In the genomic region with DNA sequence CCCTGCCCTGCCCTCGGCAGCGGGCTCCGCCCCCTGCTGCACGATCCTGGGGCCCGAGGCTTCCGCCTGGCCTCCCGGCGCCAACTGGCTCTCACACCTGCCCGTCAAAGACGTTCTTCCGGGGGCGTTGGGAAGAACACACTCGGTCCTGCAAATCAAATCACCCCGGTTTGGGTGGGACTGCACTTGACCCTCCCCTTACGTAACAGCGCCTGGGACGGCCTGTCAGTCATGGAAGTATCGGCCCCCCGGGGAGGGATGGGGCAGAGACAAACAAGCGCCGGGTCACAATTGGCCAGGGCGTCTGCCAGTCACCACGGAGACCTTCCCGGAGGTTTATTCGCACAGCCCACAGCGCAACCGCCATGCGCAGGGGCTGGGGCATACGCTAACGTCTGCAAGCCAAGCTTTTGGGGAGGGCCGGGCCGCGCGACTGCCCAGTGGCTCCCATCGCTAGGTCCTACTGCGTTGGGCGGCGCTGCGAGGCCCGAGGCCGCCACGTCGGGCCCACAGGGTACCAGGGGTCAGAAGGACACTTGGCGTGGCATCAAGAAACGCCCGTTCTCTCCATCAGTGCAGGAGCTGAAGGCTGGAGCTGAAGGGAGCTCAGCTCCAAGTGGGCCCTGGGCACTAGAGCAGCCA, we compare ENCODE assay signal across 1 cellular context.
TF ChIP-seq lines count a peak whose summit lies in the region.

No MANE protein-coding gene starts in this region.

TF ChIP-seq in HepG2, 621 proteins besides CTCF, POLR2A, EP300 and RAD21 (continued from another document and continues in another):
- TF ChIP-seq, protein P1, sequence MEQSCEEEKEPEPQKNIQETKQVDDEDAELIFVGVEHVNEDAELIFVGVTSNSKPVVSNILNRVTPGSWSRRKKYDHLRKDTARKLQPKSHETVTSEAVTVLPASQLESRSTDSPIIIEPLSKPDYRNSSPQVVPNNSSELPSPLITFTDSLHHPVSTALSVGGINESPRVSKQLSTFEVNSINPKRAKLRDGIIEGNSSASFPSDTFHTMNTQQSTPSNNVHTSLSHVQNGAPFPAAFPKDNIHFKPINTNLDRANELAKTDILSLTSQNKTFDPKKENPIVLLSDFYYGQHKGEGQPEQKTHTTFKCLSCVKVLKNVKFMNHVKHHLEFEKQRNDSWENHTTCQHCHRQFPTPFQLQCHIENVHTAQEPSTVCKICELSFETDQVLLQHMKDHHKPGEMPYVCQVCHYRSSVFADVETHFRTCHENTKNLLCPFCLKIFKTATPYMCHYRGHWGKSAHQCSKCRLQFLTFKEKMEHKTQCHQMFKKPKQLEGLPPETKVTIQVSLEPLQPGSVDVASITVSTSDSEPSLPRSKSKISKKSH (CRISPR knock-in tag; IDR thresholded peaks at IDR 0.05; ENCODE audit: borderline replicate concordance), result peak; percentile 74; the same call in 1 of the 2 replicates
- TF ChIP-seq ZNF484 (CRISPR knock-in tag; IDR thresholded peaks at IDR 0.05; ENCODE audit: borderline replicate concordance, low read depth), result no peak
- TF ChIP-seq, protein P2, sequence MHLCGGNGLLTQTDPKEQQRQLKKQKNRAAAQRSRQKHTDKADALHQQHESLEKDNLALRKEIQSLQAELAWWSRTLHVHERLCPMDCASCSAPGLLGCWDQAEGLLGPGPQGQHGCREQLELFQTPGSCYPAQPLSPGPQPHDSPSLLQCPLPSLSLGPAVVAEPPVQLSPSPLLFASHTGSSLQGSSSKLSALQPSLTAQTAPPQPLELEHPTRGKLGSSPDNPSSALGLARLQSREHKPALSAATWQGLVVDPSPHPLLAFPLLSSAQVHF (CRISPR knock-in tag; IDR thresholded peaks at IDR 0.05), result peak; percentile 84; the same call in 1 of the 2 replicates
- TF ChIP-seq GABPA (IDR thresholded peaks at IDR 0.05; ENCODE audit: low read depth, low read length), result peak; percentile 83
- TF ChIP-seq GABPA (CRISPR knock-in tag; IDR thresholded peaks at IDR 0.05; ENCODE audit: low read depth), result peak; percentile 94
- 0 out of 2 replicates have a peak, but pooled peaks have one; percentile 74 for TF ChIP-seq KLF6 (CRISPR knock-in tag; IDR thresholded peaks at IDR 0.05)
- peak; percentile 66 for TF ChIP-seq U2AF1 (optimal IDR thresholded peaks at IDR 0.05; ENCODE audit: low read depth, low read length)
- TF ChIP-seq REXO4 (CRISPR knock-in tag; IDR thresholded peaks at IDR 0.05; ENCODE audit: borderline replicate concordance), result no peak
- peak; percentile 40 for TF ChIP-seq HOXA5 (CRISPR knock-in tag; IDR thresholded peaks at IDR 0.05)
- TF ChIP-seq ZNF431 (CRISPR knock-in tag; IDR thresholded peaks at IDR 0.05; ENCODE audit: borderline replicate concordance, low read depth), result peak; percentile 79; the same call in 1 of the 2 replicates
- TF ChIP-seq, protein P3, sequence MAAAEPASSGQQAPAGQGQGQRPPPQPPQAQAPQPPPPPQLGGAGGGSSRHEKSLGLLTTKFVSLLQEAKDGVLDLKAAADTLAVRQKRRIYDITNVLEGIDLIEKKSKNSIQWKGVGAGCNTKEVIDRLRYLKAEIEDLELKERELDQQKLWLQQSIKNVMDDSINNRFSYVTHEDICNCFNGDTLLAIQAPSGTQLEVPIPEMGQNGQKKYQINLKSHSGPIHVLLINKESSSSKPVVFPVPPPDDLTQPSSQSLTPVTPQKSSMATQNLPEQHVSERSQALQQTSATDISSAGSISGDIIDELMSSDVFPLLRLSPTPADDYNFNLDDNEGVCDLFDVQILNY (CRISPR knock-in tag; conservative IDR thresholded peaks at IDR 0.05), result peak; percentile 61; the same call in 1 of the 2 replicates
- TF ChIP-seq MLLT10 (CRISPR knock-in tag; IDR thresholded peaks at IDR 0.05), result no peak
- TF ChIP-seq SNAI1 (CRISPR knock-in tag; IDR thresholded peaks at IDR 0.05; ENCODE audit: borderline replicate concordance), result 0 out of 2 replicates have a peak, but pooled peaks have one; percentile 54
- TF ChIP-seq, protein P4, sequence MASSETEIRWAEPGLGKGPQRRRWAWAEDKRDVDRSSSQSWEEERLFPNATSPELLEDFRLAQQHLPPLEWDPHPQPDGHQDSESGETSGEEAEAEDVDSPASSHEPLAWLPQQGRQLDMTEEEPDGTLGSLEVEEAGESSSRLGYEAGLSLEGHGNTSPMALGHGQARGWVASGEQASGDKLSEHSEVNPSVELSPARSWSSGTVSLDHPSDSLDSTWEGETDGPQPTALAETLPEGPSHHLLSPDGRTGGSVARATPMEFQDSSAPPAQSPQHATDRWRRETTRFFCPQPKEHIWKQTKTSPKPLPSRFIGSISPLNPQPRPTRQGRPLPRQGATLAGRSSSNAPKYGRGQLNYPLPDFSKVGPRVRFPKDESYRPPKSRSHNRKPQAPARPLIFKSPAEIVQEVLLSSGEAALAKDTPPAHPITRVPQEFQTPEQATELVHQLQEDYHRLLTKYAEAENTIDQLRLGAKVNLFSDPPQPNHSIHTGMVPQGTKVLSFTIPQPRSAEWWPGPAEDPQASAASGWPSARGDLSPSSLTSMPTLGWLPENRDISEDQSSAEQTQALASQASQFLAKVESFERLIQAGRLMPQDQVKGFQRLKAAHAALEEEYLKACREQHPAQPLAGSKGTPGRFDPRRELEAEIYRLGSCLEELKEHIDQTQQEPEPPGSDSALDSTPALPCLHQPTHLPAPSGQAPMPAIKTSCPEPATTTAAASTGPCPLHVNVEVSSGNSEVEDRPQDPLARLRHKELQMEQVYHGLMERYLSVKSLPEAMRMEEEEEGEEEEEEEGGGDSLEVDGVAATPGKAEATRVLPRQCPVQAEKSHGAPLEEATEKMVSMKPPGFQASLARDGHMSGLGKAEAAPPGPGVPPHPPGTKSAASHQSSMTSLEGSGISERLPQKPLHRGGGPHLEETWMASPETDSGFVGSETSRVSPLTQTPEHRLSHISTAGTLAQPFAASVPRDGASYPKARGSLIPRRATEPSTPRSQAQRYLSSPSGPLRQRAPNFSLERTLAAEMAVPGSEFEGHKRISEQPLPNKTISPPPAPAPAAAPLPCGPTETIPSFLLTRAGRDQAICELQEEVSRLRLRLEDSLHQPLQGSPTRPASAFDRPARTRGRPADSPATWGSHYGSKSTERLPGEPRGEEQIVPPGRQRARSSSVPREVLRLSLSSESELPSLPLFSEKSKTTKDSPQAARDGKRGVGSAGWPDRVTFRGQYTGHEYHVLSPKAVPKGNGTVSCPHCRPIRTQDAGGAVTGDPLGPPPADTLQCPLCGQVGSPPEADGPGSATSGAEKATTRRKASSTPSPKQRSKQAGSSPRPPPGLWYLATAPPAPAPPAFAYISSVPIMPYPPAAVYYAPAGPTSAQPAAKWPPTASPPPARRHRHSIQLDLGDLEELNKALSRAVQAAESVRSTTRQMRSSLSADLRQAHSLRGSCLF (CRISPR knock-in tag; IDR thresholded peaks at IDR 0.05; ENCODE audit: borderline replicate concordance), result 0 out of 2 replicates have a peak, but pooled peaks have one; percentile 26
- peak; percentile 92 for TF ChIP-seq POLR2G (IDR thresholded peaks at IDR 0.05; ENCODE audit: low read depth, low read length)
- TF ChIP-seq ZNF7 (CRISPR knock-in tag; IDR thresholded peaks at IDR 0.05), result no peak
- no peak; the same call in 1 of the 2 replicates for TF ChIP-seq ZBTB38 (CRISPR knock-in tag; IDR thresholded peaks at IDR 0.05)
- TF ChIP-seq, protein P5, sequence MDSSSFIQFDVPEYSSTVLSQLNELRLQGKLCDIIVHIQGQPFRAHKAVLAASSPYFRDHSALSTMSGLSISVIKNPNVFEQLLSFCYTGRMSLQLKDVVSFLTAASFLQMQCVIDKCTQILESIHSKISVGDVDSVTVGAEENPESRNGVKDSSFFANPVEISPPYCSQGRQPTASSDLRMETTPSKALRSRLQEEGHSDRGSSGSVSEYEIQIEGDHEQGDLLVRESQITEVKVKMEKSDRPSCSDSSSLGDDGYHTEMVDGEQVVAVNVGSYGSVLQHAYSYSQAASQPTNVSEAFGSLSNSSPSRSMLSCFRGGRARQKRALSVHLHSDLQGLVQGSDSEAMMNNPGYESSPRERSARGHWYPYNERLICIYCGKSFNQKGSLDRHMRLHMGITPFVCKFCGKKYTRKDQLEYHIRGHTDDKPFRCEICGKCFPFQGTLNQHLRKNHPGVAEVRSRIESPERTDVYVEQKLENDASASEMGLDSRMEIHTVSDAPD (CRISPR knock-in tag; IDR thresholded peaks at IDR 0.05), result no peak
- peak; percentile 52; the same call in 1 of the 2 replicates for TF ChIP-seq ZFP36L1 (CRISPR knock-in tag; IDR thresholded peaks at IDR 0.05)
- TF ChIP-seq, protein P6, sequence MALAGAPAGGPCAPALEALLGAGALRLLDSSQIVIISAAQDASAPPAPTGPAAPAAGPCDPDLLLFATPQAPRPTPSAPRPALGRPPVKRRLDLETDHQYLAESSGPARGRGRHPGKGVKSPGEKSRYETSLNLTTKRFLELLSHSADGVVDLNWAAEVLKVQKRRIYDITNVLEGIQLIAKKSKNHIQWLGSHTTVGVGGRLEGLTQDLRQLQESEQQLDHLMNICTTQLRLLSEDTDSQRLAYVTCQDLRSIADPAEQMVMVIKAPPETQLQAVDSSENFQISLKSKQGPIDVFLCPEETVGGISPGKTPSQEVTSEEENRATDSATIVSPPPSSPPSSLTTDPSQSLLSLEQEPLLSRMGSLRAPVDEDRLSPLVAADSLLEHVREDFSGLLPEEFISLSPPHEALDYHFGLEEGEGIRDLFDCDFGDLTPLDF (CRISPR knock-in tag; IDR thresholded peaks at IDR 0.05), result 0 out of 2 replicates have a peak, but pooled peaks have one; percentile 45
- no peak for TF ChIP-seq ZNF234 (CRISPR knock-in tag; conservative IDR thresholded peaks at IDR 0.05)
- peak; percentile 88 for TF ChIP-seq ZC3H13 (CRISPR knock-in tag; IDR thresholded peaks at IDR 0.05)
- TF ChIP-seq, protein P7, sequence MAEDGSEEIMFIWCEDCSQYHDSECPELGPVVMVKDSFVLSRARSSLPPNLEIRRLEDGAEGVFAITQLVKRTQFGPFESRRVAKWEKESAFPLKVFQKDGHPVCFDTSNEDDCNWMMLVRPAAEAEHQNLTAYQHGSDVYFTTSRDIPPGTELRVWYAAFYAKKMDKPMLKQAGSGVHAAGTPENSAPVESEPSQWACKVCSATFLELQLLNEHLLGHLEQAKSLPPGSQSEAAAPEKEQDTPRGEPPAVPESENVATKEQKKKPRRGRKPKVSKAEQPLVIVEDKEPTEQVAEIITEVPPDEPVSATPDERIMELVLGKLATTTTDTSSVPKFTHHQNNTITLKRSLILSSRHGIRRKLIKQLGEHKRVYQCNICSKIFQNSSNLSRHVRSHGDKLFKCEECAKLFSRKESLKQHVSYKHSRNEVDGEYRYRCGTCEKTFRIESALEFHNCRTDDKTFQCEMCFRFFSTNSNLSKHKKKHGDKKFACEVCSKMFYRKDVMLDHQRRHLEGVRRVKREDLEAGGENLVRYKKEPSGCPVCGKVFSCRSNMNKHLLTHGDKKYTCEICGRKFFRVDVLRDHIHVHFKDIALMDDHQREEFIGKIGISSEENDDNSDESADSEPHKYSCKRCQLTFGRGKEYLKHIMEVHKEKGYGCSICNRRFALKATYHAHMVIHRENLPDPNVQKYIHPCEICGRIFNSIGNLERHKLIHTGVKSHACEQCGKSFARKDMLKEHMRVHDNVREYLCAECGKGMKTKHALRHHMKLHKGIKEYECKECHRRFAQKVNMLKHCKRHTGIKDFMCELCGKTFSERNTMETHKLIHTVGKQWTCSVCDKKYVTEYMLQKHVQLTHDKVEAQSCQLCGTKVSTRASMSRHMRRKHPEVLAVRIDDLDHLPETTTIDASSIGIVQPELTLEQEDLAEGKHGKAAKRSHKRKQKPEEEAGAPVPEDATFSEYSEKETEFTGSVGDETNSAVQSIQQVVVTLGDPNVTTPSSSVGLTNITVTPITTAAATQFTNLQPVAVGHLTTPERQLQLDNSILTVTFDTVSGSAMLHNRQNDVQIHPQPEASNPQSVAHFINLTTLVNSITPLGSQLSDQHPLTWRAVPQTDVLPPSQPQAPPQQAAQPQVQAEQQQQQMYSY (CRISPR knock-in tag; IDR thresholded peaks at IDR 0.05), result no peak; the same call in 1 of the 2 replicates
- no peak for TF ChIP-seq SMYD3 (CRISPR knock-in tag; IDR thresholded peaks at IDR 0.05)
- peak; percentile 89; the same call in 1 of the 2 replicates for TF ChIP-seq TSC22D2 (CRISPR knock-in tag; IDR thresholded peaks at IDR 0.05; ENCODE audit: borderline replicate concordance)
- peak; percentile 57; the same call in 1 of the 2 replicates for TF ChIP-seq ZNF644 (CRISPR knock-in tag; IDR thresholded peaks at IDR 0.05; ENCODE audit: low read depth)
- TF ChIP-seq CHD2 (IDR thresholded peaks at IDR 0.05; ENCODE audit: low read depth, low read length), result peak; percentile 42; the same call in 1 of the 2 replicates
- peak; percentile 94 for TF ChIP-seq ARHGAP35 (CRISPR knock-in tag; IDR thresholded peaks at IDR 0.05; ENCODE audit: borderline replicate concordance)
- TF ChIP-seq GTF2F1 (IDR thresholded peaks at IDR 0.05; ENCODE audit: low read length), result no peak
- 0 out of 2 replicates have a peak, but pooled peaks have one; percentile 64 for TF ChIP-seq PCBP1 (IDR thresholded peaks at IDR 0.05; ENCODE audit: borderline replicate concordance, low read depth, low read length)
- TF ChIP-seq KMT2A (CRISPR knock-in tag; IDR thresholded peaks at IDR 0.05), result peak; percentile 67; the same call in 1 of the 2 replicates
- TF ChIP-seq, protein P8, sequence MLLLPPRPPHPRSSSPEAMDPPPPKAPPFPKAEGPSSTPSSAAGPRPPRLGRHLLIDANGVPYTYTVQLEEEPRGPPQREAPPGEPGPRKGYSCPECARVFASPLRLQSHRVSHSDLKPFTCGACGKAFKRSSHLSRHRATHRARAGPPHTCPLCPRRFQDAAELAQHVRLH (CRISPR knock-in tag; IDR thresholded peaks at IDR 0.05; ENCODE audit: borderline replicate concordance, low read depth), result peak; percentile 82; the same call in 1 of the 2 replicates
- TF ChIP-seq SATB2 (CRISPR knock-in tag; IDR thresholded peaks at IDR 0.05), result no peak
- TF ChIP-seq, protein P9, sequence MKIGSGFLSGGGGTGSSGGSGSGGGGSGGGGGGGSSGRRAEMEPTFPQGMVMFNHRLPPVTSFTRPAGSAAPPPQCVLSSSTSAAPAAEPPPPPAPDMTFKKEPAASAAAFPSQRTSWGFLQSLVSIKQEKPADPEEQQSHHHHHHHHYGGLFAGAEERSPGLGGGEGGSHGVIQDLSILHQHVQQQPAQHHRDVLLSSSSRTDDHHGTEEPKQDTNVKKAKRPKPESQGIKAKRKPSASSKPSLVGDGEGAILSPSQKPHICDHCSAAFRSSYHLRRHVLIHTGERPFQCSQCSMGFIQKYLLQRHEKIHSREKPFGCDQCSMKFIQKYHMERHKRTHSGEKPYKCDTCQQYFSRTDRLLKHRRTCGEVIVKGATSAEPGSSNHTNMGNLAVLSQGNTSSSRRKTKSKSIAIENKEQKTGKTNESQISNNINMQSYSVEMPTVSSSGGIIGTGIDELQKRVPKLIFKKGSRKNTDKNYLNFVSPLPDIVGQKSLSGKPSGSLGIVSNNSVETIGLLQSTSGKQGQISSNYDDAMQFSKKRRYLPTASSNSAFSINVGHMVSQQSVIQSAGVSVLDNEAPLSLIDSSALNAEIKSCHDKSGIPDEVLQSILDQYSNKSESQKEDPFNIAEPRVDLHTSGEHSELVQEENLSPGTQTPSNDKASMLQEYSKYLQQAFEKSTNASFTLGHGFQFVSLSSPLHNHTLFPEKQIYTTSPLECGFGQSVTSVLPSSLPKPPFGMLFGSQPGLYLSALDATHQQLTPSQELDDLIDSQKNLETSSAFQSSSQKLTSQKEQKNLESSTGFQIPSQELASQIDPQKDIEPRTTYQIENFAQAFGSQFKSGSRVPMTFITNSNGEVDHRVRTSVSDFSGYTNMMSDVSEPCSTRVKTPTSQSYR (CRISPR knock-in tag; IDR thresholded peaks at IDR 0.05; ENCODE audit: borderline replicate concordance), result peak; percentile 32; the same call in 1 of the 2 replicates
- no peak for TF ChIP-seq POLR2AphosphoS2 (IDR thresholded peaks at IDR 0.05; ENCODE audit: low read depth, low read length)
- TF ChIP-seq GTF3A (CRISPR knock-in tag; conservative IDR thresholded peaks at IDR 0.05), result no peak
- TF ChIP-seq ZNF430 (CRISPR knock-in tag; IDR thresholded peaks at IDR 0.05), result peak; percentile 69; the same call in 1 of the 2 replicates
- 0 out of 2 replicates have a peak, but pooled peaks have one; percentile 45 for TF ChIP-seq ZNF256 (CRISPR knock-in tag; conservative IDR thresholded peaks at IDR 0.05)
- no peak for TF ChIP-seq SETDB1 (CRISPR knock-in tag; IDR thresholded peaks at IDR 0.05; ENCODE audit: borderline replicate concordance)
